In the genomic region with DNA sequence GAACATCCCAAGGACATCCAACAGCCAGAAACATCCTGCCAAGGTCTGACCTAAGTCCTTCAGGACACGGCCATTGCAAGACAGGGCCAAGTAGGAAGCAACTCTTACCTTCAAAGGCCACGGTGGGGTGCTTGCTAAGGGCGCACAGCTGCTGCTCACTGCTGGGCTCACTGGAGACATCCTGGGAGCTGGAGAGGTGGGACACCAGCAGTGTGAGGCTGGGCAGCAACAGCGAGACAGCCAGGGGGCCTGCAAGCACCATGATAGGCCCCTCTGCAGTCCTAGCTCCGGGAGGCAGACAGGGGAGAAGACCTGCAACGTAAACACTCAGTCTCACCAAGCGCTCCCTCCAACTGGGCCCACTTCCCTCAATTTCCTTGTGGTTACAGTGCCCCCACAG, we compare ENCODE assay signal across 15 cellular contexts.
DNase-seq lines count a peak whose midpoint lies in the region; TF ChIP-seq lines count a peak whose summit lies in the region.
"Had no signal": no experiment of that assay in that cellular context is flagged by ENCODE, and none has a peak within 500 bp of the region (broad histone marks: within the 10 kb centered on the region; RNA-seq: fewer than 3 reads in every experiment).

No MANE protein-coding gene starts in this region.

- TF ChIP-seq CTCF in GM10266 (IDR thresholded peaks at IDR 0.05; ENCODE audit: control insufficient read depth, insufficient read depth, low read depth, missing control alignments) (peak; percentile 14), NB4 (IDR thresholded peaks at IDR 0.05; ENCODE audit: low read depth, low read length) (no peak), cardiac fibroblast (IDR thresholded peaks at IDR 0.05; ENCODE audit: low read depth, low read length) (peak; percentile 7), coronary artery (IDR thresholded peaks at IDR 0.05) (no peak)

- WGBS in mesodermal cell (ENCODE audit: insufficient coverage in 2 of 2), 2 experiments = 73 to 100% methylated on average over 2 to 6 of the region's 7 CpGs

- H3K27ac ChIP-seq in mesodermal cell (ENCODE audit: low read depth, low read length, severe bottlenecking) = peak overlapping the region; percentile 55
- peak overlapping the region in 1 of 2 donors; percentile 60 for H3K27ac ChIP-seq in coronary artery
- H3K27ac ChIP-seq: C4-2B, prostate gland had no signal

- no peak overlapping the region for H3K4me3 ChIP-seq in NB4 (ENCODE audit: low read depth, low read length)
- no peak overlapping the region for H3K4me3 ChIP-seq in cardiac fibroblast (replicated peaks in 1 of 2; ENCODE audit: low read depth in 2 of 2, low read length in 2 of 2)
- H3K4me3 ChIP-seq in mesodermal cell (ENCODE audit: extremely low read depth, insufficient read depth, low read length, poor library complexity, severe bottlenecking) = no peak overlapping the region
- H3K4me3 ChIP-seq in coronary artery = no peak overlapping the region
- H3K4me3 ChIP-seq: lung, prostate gland had no signal

- no peaks in the 10 kb centered on the region for H3K36me3 ChIP-seq in mesodermal cell (ENCODE audit: control insufficient read depth, insufficient read depth, low read length)
- H3K36me3 ChIP-seq: prostate gland had no signal

- DNase-seq in GM10266 (ENCODE audit: extremely low spot score) (no peak), NB4 (ENCODE audit: low read depth) (peak; percentile 11), cardiac fibroblast (ENCODE audit: low read depth in 2 of 2) (no peak), foreskin melanocyte (no peak), NCI-H446 treated with DMSO at 0.1 percent for 48 hours (lab: John Stamatoyannopoulos, UW) (no peak), coronary artery (ENCODE audit: low spot score) (no peak)
- DNase-seq: activated effector memory CD4-positive, alpha-beta T cell treated with Interleukin-2 at 50 U/mL for 16 hours; amygdala; naive thymus-derived CD8-positive, alpha-beta T cell; NCI-H2107; NCI-H774 had no signal

- peaks cover 18% of the 10 kb centered on the region for H3K4me1 ChIP-seq in mesodermal cell (ENCODE audit: control insufficient read depth, insufficient read depth, low read length, poor library complexity, severe bottlenecking)
- H3K4me1 ChIP-seq: prostate gland had no signal

- no peaks in the 10 kb centered on the region for H3K9me3 ChIP-seq in mesodermal cell (ENCODE audit: control insufficient read depth, low read length)
- H3K9me3 ChIP-seq: prostate gland had no signal

- TF ChIP-seq POLR2A in NB4 (IDR thresholded peaks at IDR 0.05; ENCODE audit: extremely low read depth, insufficient read length) = no peak

Comparison
In these comparisons a context has a peak if more than half of its experiments do, and no peak if none do; other contexts are left out.
1. CTCF ChIP-seq: peak in GM10266 (single experiment) and cardiac fibroblast (single experiment); none in NB4 (single experiment) and coronary artery (single experiment).